ENCODE assay signal across 1 cellular context in the genomic region with DNA sequence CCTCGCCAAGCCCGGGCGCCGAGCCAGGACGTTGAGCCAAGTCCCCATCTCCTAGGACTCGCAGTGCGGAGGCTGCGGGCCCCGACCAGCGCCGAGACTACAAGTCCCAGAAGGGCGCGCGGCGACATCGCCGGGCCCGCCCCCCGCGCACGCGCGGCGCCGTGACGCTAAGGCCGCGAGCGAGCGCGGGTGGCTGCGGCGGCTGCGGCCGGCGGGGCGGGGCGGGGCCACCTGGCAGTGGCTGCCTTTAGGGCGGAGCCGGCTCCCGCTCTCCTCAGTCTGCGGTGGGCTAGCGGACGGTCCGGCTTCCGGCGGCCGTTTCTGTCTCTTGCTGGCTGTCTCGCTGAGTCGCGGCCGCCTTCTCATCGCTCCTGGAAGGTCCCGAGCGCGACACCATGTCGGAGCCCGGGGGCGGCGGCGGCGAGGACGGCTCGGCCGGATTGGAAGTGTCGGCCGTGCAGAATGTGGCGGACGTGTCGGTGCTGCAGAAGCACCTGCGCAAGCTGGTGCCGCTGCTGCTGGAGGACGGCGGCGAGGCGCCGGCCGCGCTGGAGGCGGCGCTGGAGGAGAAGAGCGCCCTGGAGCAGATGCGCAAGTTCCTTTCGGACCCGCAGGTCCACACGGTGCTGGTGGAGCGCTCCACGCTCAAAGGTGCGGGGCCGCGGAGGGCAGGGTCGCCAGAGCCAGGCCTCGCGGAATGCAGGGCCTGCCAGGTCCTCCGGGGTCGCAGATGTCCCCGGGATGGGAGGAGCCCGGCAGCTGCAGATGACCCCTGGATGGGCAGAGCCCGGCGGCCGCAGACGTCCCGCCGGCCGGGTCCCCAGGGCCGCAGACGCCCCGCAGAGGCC.
TF ChIP-seq lines count a peak whose summit lies in the region.

Gene DYNC1H1 (plus strand): TSS at position 277 of the 848 bp plus-strand sequence. CDS start 119 bp downstream, at position 396.

TF ChIP-seq in WTC11, 78 proteins besides CTCF, POLR2A, EP300 and RAD21 (continued from another document):
- no peak for TF ChIP-seq PRDM15 (CRISPR knock-in tag; IDR thresholded peaks at IDR 0.05)
- TF ChIP-seq TEAD1 (CRISPR knock-in tag; IDR thresholded peaks at IDR 0.05), result 0 out of 2 replicates have a peak, but pooled peaks have one; percentile 49
- TF ChIP-seq GABPB1 (CRISPR knock-in tag; IDR thresholded peaks at IDR 0.05), result 0 out of 2 replicates have a peak, but pooled peaks have one; percentile 42
- peak; percentile 83; the same call in 1 of the 2 replicates for TF ChIP-seq KAT7 (CRISPR knock-in tag; IDR thresholded peaks at IDR 0.05; ENCODE audit: borderline replicate concordance)
- TF ChIP-seq CREM (CRISPR knock-in tag; IDR thresholded peaks at IDR 0.05), result peak; percentile 68; the same call in 1 of the 2 replicates
- TF ChIP-seq, protein P1, sequence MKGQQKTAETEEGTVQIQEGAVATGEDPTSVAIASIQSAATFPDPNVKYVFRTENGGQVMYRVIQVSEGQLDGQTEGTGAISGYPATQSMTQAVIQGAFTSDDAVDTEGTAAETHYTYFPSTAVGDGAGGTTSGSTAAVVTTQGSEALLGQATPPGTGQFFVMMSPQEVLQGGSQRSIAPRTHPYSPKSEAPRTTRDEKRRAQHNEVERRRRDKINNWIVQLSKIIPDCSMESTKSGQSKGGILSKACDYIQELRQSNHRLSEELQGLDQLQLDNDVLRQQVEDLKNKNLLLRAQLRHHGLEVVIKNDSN (CRISPR knock-in tag; IDR thresholded peaks at IDR 0.05), result 0 out of 2 replicates have a peak, but pooled peaks have one; percentile 15
- TF ChIP-seq GRHL2 (CRISPR knock-in tag; IDR thresholded peaks at IDR 0.05; ENCODE audit: insufficient replicate concordance, severe bottlenecking), result no peak
- no peak for TF ChIP-seq NFYB (CRISPR knock-in tag; conservative IDR thresholded peaks at IDR 0.05; ENCODE audit: low read depth)
- TF ChIP-seq ZNF232 (CRISPR knock-in tag; IDR thresholded peaks at IDR 0.05), result peak; percentile 74; the same call in 1 of the 2 replicates
- TF ChIP-seq FOXP1 (CRISPR knock-in tag; IDR thresholded peaks at IDR 0.05; ENCODE audit: borderline replicate concordance), result peak; percentile 79
- TF ChIP-seq, protein P2, sequence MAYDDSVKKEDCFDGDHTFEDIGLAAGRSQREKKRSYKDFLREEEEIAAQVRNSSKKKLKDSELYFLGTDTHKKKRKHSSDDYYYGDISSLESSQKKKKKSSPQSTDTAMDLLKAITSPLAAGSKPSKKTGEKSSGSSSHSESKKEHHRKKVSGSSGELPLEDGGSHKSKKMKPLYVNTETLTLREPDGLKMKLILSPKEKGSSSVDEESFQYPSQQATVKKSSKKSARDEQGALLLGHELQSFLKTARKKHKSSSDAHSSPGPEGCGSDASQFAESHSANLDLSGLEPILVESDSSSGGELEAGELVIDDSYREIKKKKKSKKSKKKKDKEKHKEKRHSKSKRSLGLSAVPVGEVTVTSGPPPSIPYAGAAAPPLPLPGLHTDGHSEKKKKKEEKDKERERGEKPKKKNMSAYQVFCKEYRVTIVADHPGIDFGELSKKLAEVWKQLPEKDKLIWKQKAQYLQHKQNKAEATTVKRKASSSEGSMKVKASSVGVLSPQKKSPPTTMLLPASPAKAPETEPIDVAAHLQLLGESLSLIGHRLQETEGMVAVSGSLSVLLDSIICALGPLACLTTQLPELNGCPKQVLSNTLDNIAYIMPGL (CRISPR knock-in tag; IDR thresholded peaks at IDR 0.05), result peak; percentile 52; the same call in 1 of the 2 replicates
- no peak for TF ChIP-seq STAT6 (CRISPR knock-in tag; conservative IDR thresholded peaks at IDR 0.05; ENCODE audit: low read depth)
- no peak for TF ChIP-seq AR (CRISPR knock-in tag; IDR thresholded peaks at IDR 0.05)
- TF ChIP-seq TP53 (CRISPR knock-in tag; IDR thresholded peaks at IDR 0.05), result no peak
- TF ChIP-seq OVOL2 (CRISPR knock-in tag; IDR thresholded peaks at IDR 0.05; ENCODE audit: borderline replicate concordance), result no peak
- peak; percentile 52; the same call in 1 of the 2 replicates for TF ChIP-seq ZNF416 (CRISPR knock-in tag; IDR thresholded peaks at IDR 0.05)
- TF ChIP-seq MYBL2 (CRISPR knock-in tag; IDR thresholded peaks at IDR 0.05), result 0 out of 2 replicates have a peak, but pooled peaks have one; percentile 44
- no peak for TF ChIP-seq SOX15 (CRISPR knock-in tag; IDR thresholded peaks at IDR 0.05)
- 0 out of 2 replicates have a peak, but pooled peaks have one; percentile 20 for TF ChIP-seq SMAD3 (CRISPR knock-in tag; IDR thresholded peaks at IDR 0.05; ENCODE audit: borderline replicate concordance)
- TF ChIP-seq TCF7 (CRISPR knock-in tag; IDR thresholded peaks at IDR 0.05; ENCODE audit: low read depth), result no peak
- peak; percentile 64 for TF ChIP-seq FOXK1 (CRISPR knock-in tag; IDR thresholded peaks at IDR 0.05)
- TF ChIP-seq MXD4 (CRISPR knock-in tag; IDR thresholded peaks at IDR 0.05; ENCODE audit: borderline replicate concordance), result no peak
- TF ChIP-seq ERG (CRISPR knock-in tag; IDR thresholded peaks at IDR 0.05), result no peak
- TF ChIP-seq, protein P3, sequence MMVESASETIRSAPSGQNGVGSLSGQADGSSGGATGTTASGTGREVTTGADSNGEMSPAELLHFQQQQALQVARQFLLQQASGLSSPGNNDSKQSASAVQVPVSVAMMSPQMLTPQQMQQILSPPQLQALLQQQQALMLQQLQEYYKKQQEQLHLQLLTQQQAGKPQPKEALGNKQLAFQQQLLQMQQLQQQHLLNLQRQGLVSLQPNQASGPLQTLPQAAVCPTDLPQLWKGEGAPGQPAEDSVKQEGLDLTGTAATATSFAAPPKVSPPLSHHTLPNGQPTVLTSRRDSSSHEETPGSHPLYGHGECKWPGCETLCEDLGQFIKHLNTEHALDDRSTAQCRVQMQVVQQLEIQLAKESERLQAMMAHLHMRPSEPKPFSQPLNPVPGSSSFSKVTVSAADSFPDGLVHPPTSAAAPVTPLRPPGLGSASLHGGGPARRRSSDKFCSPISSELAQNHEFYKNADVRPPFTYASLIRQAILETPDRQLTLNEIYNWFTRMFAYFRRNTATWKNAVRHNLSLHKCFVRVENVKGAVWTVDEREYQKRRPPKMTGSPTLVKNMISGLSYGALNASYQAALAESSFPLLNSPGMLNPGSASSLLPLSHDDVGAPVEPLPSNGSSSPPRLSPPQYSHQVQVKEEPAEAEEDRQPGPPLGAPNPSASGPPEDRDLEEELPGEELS (CRISPR knock-in tag; IDR thresholded peaks at IDR 0.05), result peak; percentile 90
- peak; percentile 91 for TF ChIP-seq SP1 (CRISPR knock-in tag; conservative IDR thresholded peaks at IDR 0.05)
- TF ChIP-seq, protein P4, sequence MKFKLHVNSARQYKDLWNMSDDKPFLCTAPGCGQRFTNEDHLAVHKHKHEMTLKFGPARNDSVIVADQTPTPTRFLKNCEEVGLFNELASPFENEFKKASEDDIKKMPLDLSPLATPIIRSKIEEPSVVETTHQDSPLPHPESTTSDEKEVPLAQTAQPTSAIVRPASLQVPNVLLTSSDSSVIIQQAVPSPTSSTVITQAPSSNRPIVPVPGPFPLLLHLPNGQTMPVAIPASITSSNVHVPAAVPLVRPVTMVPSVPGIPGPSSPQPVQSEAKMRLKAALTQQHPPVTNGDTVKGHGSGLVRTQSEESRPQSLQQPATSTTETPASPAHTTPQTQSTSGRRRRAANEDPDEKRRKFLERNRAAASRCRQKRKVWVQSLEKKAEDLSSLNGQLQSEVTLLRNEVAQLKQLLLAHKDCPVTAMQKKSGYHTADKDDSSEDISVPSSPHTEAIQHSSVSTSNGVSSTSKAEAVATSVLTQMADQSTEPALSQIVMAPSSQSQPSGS (CRISPR knock-in tag; IDR thresholded peaks at IDR 0.05; ENCODE audit: borderline replicate concordance, low read depth), result no peak; the same call in 1 of the 2 replicates
- no peak; the same call in 1 of the 2 replicates for TF ChIP-seq ZNF263 (CRISPR knock-in tag; IDR thresholded peaks at IDR 0.05; ENCODE audit: low read depth)
